In the genomic region with DNA sequence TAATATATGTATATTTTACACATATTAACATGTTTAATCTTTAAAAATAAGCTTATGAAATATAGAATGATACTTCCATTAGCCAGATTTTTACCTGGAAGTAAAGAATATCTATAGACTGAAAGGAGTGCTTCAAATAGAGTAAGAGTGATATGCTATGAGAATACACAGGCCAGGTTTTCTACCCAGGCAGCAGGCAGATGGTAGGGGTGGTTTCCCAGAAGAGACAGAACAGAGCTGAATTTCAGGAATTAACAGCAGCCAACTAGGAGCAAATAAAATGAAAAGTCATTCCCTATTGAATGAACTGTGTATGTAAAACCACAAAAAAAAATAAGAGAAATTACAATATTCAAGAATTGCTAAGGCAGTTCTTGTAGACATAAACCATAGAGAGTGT, we compare ENCODE assay signal across 17 cellular contexts.
DNase-seq lines count a peak whose midpoint lies in the region; ATAC-seq and TF ChIP-seq lines count a peak whose summit lies in the region.
"Had no signal": no experiment of that assay in that cellular context is flagged by ENCODE, and none has a peak within 500 bp of the region (broad histone marks: within the 10 kb centered on the region; RNA-seq: fewer than 3 reads in every experiment).

No MANE protein-coding gene starts in this region.

- H3K4me2 ChIP-seq in mesenchymal stem cell (ENCODE audit: low read length, poor library complexity, severe bottlenecking) = no peak overlapping the region
- H3K4me2 ChIP-seq: BLaER1 had no signal

- no peak overlapping the region for H2BK15ac ChIP-seq in mesenchymal stem cell (ENCODE audit: low read depth, poor library complexity, severe bottlenecking)

- no peak overlapping the region for H2AFZ ChIP-seq in mesenchymal stem cell (ENCODE audit: low read depth, low read length)

- H3K9ac ChIP-seq in mesenchymal stem cell (ENCODE audit: low read length) = no peak overlapping the region
- H3K9ac ChIP-seq: BLaER1 had no signal

- H3K27ac ChIP-seq in mesenchymal stem cell (ENCODE audit: low read length, poor library complexity, severe bottlenecking) = no peak overlapping the region
- H3K27ac ChIP-seq in gastroesophageal sphincter = no peak overlapping the region
- H3K27ac ChIP-seq in A673 (ENCODE audit: low read depth, low read length, poor library complexity, severe bottlenecking) = no peak overlapping the region
- H3K27ac ChIP-seq: BLaER1 had no signal

- DNase-seq in DMS 273 treated with DMSO at 0.1 percent for 48 hours (lab: John Stamatoyannopoulos, UW) (peak; percentile 76), NCI-H1694 (lab: John Stamatoyannopoulos, UW) (peak; percentile 26), NCI-H446 treated with DMSO at 0.1 percent for 48 hours (lab: John Stamatoyannopoulos, UW) (peak; percentile 71), mesenchymal stem cell (no peak), A673 (ENCODE audit: low spot score) (no peak), lower leg skin (ENCODE audit: low spot score in 2 of 2) (no peak)
- DNase-seq in stimulated activated CD4-positive, alpha-beta T cell treated with anti-CD3 and anti-CD28 coated beads, Interleukin-12 subunit alpha, Interleukin-12 subunit beta, amount 100 ng/mL, for 4 hours = no peak
- DNase-seq: ACHN; CD4-positive, alpha-beta memory T cell; DMS53; DND-41; EL; GOT3; H7; KG1 had no signal

- POLR2A ChIA-PET in A673 (lab: Charles Lee; ENCODE audit: low non-redundant PET) = no interaction called here

- H3K79me1 ChIP-seq in mesenchymal stem cell (replicated peaks; ENCODE audit: low read length, poor library complexity, severe bottlenecking) = no peaks in the 10 kb centered on the region

- no peak for TF ChIP-seq EP300 in gastroesophageal sphincter (IDR thresholded peaks at IDR 0.05)

- H3K9me3 ChIP-seq in mesenchymal stem cell (ENCODE audit: control insufficient read depth, low read length) (peaks cover 2% of the 10 kb centered on the region), gastroesophageal sphincter (no peaks in the 10 kb centered on the region), A673 (ENCODE audit: low read depth, low read length, poor library complexity, severe bottlenecking) (no peaks in the 10 kb centered on the region)
- H3K9me3 ChIP-seq: BLaER1 had no signal

- H3K4me3 ChIP-seq in mesenchymal stem cell (ENCODE audit: insufficient read depth in 1 of 2, low read depth in 1 of 2, low read length in 2 of 2) = no peak overlapping the region
- no peak overlapping the region for H3K4me3 ChIP-seq in gastroesophageal sphincter
- no peak overlapping the region for H3K4me3 ChIP-seq in A673 (ENCODE audit: low read depth, low read length, poor library complexity, severe bottlenecking)
- H3K4me3 ChIP-seq in lower leg skin (ENCODE audit: low read depth, poor library complexity, severe bottlenecking) = no peak overlapping the region
- H3K4me3 ChIP-seq: BLaER1 had no signal

- H3K14ac ChIP-seq in mesenchymal stem cell (ENCODE audit: low read length in 2 of 2) = no peak overlapping the region

- H2BK12ac ChIP-seq in mesenchymal stem cell (ENCODE audit: low read length in 2 of 2) = no peak overlapping the region

- H4K91ac ChIP-seq in mesenchymal stem cell (ENCODE audit: low read length) = no peak overlapping the region

- no peak overlapping the region for H3K23ac ChIP-seq in mesenchymal stem cell (ENCODE audit: low read length in 2 of 2)

- no TSS peak for BruUV-seq in A673 (replicated peaks; lab: Mats Ljungman, UMichigan)

- H2AK5ac ChIP-seq in mesenchymal stem cell (ENCODE audit: low read length, severe bottlenecking) = no peak overlapping the region

- no peak for TF ChIP-seq CTCF in gastroesophageal sphincter (IDR thresholded peaks at IDR 0.05)
- TF ChIP-seq CTCF in A673 (conservative IDR thresholded peaks at IDR 0.05; ENCODE audit: low read depth, low read length) = no peak
- no peak for TF ChIP-seq CTCF in lower leg skin (IDR thresholded peaks at IDR 0.05)

- H4K8ac ChIP-seq in mesenchymal stem cell (ENCODE audit: low read length) = no peak overlapping the region

- no peak overlapping the region for H3K4ac ChIP-seq in mesenchymal stem cell (ENCODE audit: low read depth in 1 of 2, low read length in 2 of 2)

- intact Hi-C loops in A673 (cut with micrococcal nuclease; ENCODE audit: unreplicated experiment) = no loop called here
- intact Hi-C loops in lower leg skin (cut with DNase I; ENCODE audit: low total_unique reads) = no loop called here

- no peaks in the 10 kb centered on the region for H3K4me1 ChIP-seq in mesenchymal stem cell (ENCODE audit: control insufficient read depth, insufficient read depth, low read depth, low read length)
- no peaks in the 10 kb centered on the region for H3K4me1 ChIP-seq in gastroesophageal sphincter
- no peaks in the 10 kb centered on the region for H3K4me1 ChIP-seq in A673 (ENCODE audit: insufficient read depth, low read length, poor library complexity, severe bottlenecking)
- H3K4me1 ChIP-seq: BLaER1 had no signal

- no peaks in the 10 kb centered on the region for H3K36me3 ChIP-seq in mesenchymal stem cell (ENCODE audit: control insufficient read depth in 1 of 2, insufficient read depth in 2 of 2, low read depth in 1 of 2, low read length in 2 of 2)
- no peaks in the 10 kb centered on the region for H3K36me3 ChIP-seq in gastroesophageal sphincter
- no peaks in the 10 kb centered on the region for H3K36me3 ChIP-seq in A673 (ENCODE audit: insufficient read depth, low read length, poor library complexity, severe bottlenecking)
- H3K36me3 ChIP-seq: BLaER1 had no signal

- no peak overlapping the region for H2BK5ac ChIP-seq in mesenchymal stem cell (ENCODE audit: low read depth, low read length, poor library complexity, severe bottlenecking)

- H3K18ac ChIP-seq in mesenchymal stem cell (ENCODE audit: low read depth in 1 of 2, low read length in 2 of 2) = no peak overlapping the region

- no peak for ATAC-seq in gastroesophageal sphincter

- CTCF ChIA-PET in A673 (lab: Charles Lee) = no interaction called here

- H2BK120ac ChIP-seq in mesenchymal stem cell (ENCODE audit: low read depth, low read length) = peak overlapping the region; percentile 19

- H3K27me3 ChIP-seq in mesenchymal stem cell (ENCODE audit: control insufficient read depth in 1 of 2, insufficient read depth in 1 of 2, low read length in 2 of 2) = no peaks in the 10 kb centered on the region
- no peaks in the 10 kb centered on the region for H3K27me3 ChIP-seq in gastroesophageal sphincter
- H3K27me3 ChIP-seq in A673 (replicated peaks; ENCODE audit: insufficient read depth, low read depth, low read length, poor library complexity) = no peaks in the 10 kb centered on the region
- H3K27me3 ChIP-seq: BLaER1 had no signal

- TF ChIP-seq POLR2A in gastroesophageal sphincter (IDR thresholded peaks at IDR 0.05) (no peak), lower leg skin (IDR thresholded peaks at IDR 0.05) (no peak)

Comparison
In these comparisons a context has a peak if more than half of its experiments do, and no peak if none do; other contexts are left out.
1. DNase-seq: peak in DMS 273 treated with DMSO at 0.1 percent for 48 hours (single experiment), NCI-H1694 (single experiment) and NCI-H446 treated with DMSO at 0.1 percent for 48 hours (single experiment); none in mesenchymal stem cell (single experiment), stimulated activated CD4-positive, alpha-beta T cell treated with anti-CD3 and anti-CD28 coated beads, Interleukin-12 subunit alpha, Interleukin-12 subunit beta, amount 100 ng/mL, for 4 hours (single experiment), A673 (single experiment) and lower leg skin (0 of 2).